In genomic region chr5:137308311-137308710, GRCh38 we compare ENCODE assay signal across 34 cellular contexts.
"Had no signal": no experiment of that assay in that cellular context is flagged by ENCODE, and none has a peak within 500 bp of the region (broad histone marks: within the 10 kb centered on the region; RNA-seq: fewer than 3 reads in every experiment).

No MANE protein-coding gene starts in this region.

- H3K27ac ChIP-seq: breast epithelium, KMS-11, Peyer's patch, VCaP had no signal

- H3K4me1 Mint-ChIP-seq: activated B cell treated with CpG ODN at 0.5 μM for 24 hours, T-cell, T-helper 17 cell had no signal

- DNase-seq: activated B cell treated with CpG ODN at 0.5 μM for 24 hours; activated CD4-positive, alpha-beta memory T cell treated with anti-CD3 and anti-CD28 coated beads for 36 hours; activated CD4-positive, alpha-beta T cell treated with anti-CD3 and anti-CD28 coated beads for 4 hours; activated CD4-positive, alpha-beta T cell treated with anti-CD3 and anti-CD28 coated beads, Interleukin-2, amount 50 U/mL, for 1 hour; activated CD4-positive, CD25-positive, alpha-beta regulatory T cell treated with anti-CD3 and anti-CD28 coated beads, Interleukin-2, amount 50 U/mL, for 72 hours; activated CD8-positive, alpha-beta memory T cell treated with anti-CD3 and anti-CD28 coated beads, Interleukin-2, amount 50 U/mL, for 4 hours; activated gamma-delta T cell treated with Interleukin-2 at 50 U/mL for 16 hours; activated naive CD4-positive, alpha-beta T cell treated with anti-CD3 and anti-CD28 coated beads for 36 hours; activated T-cell treated with anti-CD3 and anti-CD28 coated beads for 4 hours; activated T-cell treated with anti-CD3 and anti-CD28 coated beads, Interleukin-2, amount 50 U/mL, for 4 hours; MM.1S; MV-4-11; NCI-H1092; NCI-H1417; NCI-H187; NCI-H2029 treated with DMSO at 0.1 percent for 48 hours; NCI-H2107; NCI-H2171; NCI-H510A; NCI-H526; NCI-H748 treated with DMSO at 0.1 percent for 48 hours; NK-92 treated with Interleukin-12 subunit alpha and Interleukin-12 subunit beta, amount 100 ng/mL, for 24 hours; PC-3; Peyer's patch; SIG-M5; T-cell; T-helper 17 cell had no signal

- H3K4me2 ChIP-seq: KMS-11 had no signal

- H3K4me3 ChIP-seq: adrenal gland, body of pancreas, breast epithelium, Peyer's patch had no signal

- H3K4me3 Mint-ChIP-seq: activated B cell treated with CpG ODN at 0.5 μM for 24 hours; activated CD4-positive, alpha-beta memory T cell treated with anti-CD3 and anti-CD28 coated beads for 36 hours; activated naive CD4-positive, alpha-beta T cell treated with anti-CD3 and anti-CD28 coated beads for 36 hours; activated T-cell treated with anti-CD3 and anti-CD28 coated beads, Interleukin-2, amount 50 U/mL, for 4 hours; activated T-helper 1 cell treated with anti-CD3 and anti-CD28 coated beads, Interleukin-12 subunit alpha, Interleukin-12 subunit beta, Interleukin-2, Interleukin-4 antibody, amounts not matched to agents 30 ng/mL and 10 ng/mL and 1 ng/mL, durations not matched to agents 14 hours and 24 hours and 36 hours; T-cell; T-helper 17 cell had no signal

- H3K9me3 Mint-ChIP-seq: activated B cell treated with CpG ODN at 0.5 μM for 24 hours; activated CD4-positive, alpha-beta memory T cell treated with anti-CD3 and anti-CD28 coated beads for 36 hours; activated naive CD4-positive, alpha-beta T cell treated with anti-CD3 and anti-CD28 coated beads for 36 hours; activated naive CD4-positive, alpha-beta T cell treated with anti-CD3 and anti-CD28 coated beads, Interleukin-2, amount 50 U/mL, for 72 hours; activated T-cell treated with anti-CD3 and anti-CD28 coated beads, Interleukin-2, amount 50 U/mL, for 4 hours; activated T-helper 1 cell treated with anti-CD3 and anti-CD28 coated beads, Interleukin-12 subunit alpha, Interleukin-12 subunit beta, Interleukin-2, Interleukin-4 antibody, amounts not matched to agents 30 ng/mL and 10 ng/mL and 1 ng/mL, durations not matched to agents 14 hours and 24 hours and 36 hours; T-cell had no signal

- H3K9ac ChIP-seq: KMS-11 had no signal

- H3K27ac Mint-ChIP-seq: activated B cell treated with CpG ODN at 0.5 μM for 24 hours; activated CD4-positive, alpha-beta memory T cell treated with anti-CD3 and anti-CD28 coated beads for 36 hours; activated naive CD4-positive, alpha-beta T cell treated with anti-CD3 and anti-CD28 coated beads for 36 hours; activated naive CD4-positive, alpha-beta T cell treated with anti-CD3 and anti-CD28 coated beads, Interleukin-2, amount 50 U/mL, for 72 hours; activated T-helper 1 cell treated with anti-CD3 and anti-CD28 coated beads, Interleukin-12 subunit alpha, Interleukin-12 subunit beta, Interleukin-2, Interleukin-4 antibody, amounts not matched to agents 30 ng/mL and 10 ng/mL and 1 ng/mL, durations not matched to agents 14 hours and 24 hours and 36 hours; T-cell; T-helper 17 cell had no signal

- H3K4me1 ChIP-seq: breast epithelium, Peyer's patch had no signal

- H3K36me3 Mint-ChIP-seq: activated CD4-positive, alpha-beta memory T cell treated with anti-CD3 and anti-CD28 coated beads for 36 hours; activated naive CD4-positive, alpha-beta T cell treated with anti-CD3 and anti-CD28 coated beads, Interleukin-2, amount 50 U/mL, for 72 hours; T-cell had no signal

- H3K36me3 ChIP-seq: adrenal gland, breast epithelium, Peyer's patch had no signal

- H3K27me3 ChIP-seq: adrenal gland, body of pancreas, breast epithelium, Peyer's patch had no signal

- H3K27me3 Mint-ChIP-seq: activated CD4-positive, alpha-beta memory T cell treated with anti-CD3 and anti-CD28 coated beads for 36 hours had no signal

- H3K9me3 ChIP-seq: adrenal gland, body of pancreas, breast epithelium, Peyer's patch had no signal
